Comparison of ENCODE assay signal across 1 cellular context in the genomic region with DNA sequence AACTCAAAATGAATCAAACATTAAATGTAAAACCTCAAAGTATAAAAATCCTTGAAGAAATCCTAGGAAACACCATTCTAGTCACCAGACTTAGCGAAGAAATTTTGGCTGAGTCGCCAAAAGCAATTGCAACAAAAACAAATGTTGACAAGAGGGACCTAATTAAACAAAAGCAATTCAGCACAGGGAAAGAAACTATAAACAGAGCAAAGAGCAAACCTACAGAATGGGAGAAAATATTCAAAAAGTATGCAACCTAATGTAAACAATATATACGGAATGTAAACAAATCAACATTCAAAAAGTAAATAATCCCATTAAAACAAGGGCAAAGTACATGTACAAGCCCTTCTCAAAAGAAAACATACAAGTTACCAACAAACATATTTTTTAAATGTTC.
TF ChIP-seq lines count a peak whose summit lies in the region.

No MANE protein-coding gene starts in this region.

TF ChIP-seq in HepG2, 621 proteins besides CTCF, POLR2A, EP300 and RAD21 (continued from another document):
- TF ChIP-seq, protein P1, sequence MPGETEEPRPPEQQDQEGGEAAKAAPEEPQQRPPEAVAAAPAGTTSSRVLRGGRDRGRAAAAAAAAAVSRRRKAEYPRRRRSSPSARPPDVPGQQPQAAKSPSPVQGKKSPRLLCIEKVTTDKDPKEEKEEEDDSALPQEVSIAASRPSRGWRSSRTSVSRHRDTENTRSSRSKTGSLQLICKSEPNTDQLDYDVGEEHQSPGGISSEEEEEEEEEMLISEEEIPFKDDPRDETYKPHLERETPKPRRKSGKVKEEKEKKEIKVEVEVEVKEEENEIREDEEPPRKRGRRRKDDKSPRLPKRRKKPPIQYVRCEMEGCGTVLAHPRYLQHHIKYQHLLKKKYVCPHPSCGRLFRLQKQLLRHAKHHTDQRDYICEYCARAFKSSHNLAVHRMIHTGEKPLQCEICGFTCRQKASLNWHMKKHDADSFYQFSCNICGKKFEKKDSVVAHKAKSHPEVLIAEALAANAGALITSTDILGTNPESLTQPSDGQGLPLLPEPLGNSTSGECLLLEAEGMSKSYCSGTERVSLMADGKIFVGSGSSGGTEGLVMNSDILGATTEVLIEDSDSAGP (CRISPR knock-in tag; IDR thresholded peaks at IDR 0.05; ENCODE audit: borderline replicate concordance) = no peak
- TF ChIP-seq SOX5 (CRISPR knock-in tag; IDR thresholded peaks at IDR 0.05; ENCODE audit: borderline replicate concordance) = peak; percentile 33; the same call in 1 of the 2 replicates
- TF ChIP-seq SOX6 (IDR thresholded peaks at IDR 0.05) = no peak
- peak; percentile 42; the same call in 1 of the 2 replicates for TF ChIP-seq SOX6 (CRISPR knock-in tag; IDR thresholded peaks at IDR 0.05)
- TF ChIP-seq, protein P2, sequence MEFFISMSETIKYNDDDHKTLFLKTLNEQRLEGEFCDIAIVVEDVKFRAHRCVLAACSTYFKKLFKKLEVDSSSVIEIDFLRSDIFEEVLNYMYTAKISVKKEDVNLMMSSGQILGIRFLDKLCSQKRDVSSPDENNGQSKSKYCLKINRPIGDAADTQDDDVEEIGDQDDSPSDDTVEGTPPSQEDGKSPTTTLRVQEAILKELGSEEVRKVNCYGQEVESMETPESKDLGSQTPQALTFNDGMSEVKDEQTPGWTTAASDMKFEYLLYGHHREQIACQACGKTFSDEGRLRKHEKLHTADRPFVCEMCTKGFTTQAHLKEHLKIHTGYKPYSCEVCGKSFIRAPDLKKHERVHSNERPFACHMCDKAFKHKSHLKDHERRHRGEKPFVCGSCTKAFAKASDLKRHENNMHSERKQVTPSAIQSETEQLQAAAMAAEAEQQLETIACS (CRISPR knock-in tag; IDR thresholded peaks at IDR 0.05) = no peak
